ENCODE assay signal across 2 cellular contexts in the genomic region with DNA sequence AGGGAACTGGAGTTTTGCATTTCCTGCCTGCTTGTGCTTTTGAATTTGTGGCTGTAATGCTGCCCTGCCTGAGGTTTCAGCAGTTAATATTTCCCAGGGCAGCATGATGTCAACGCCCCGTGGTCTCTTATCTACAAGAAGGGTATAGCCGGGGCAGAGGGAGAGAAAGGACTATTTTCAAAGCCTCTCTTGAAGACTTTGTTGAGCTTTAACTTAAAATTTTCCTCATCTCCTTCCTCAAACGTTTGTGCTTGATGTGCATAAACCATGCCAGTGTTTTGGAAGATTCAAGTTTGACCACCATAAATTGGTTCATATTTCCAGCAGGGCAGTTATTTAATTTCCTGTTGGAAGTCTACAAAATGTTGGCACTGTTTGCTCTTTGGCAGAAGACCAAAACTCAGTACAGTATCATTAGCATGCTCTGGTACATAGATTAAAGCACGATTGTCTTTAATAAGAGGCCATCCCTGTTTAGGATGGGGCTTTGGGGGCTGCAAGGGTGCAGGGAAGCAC.
TF ChIP-seq lines count a peak whose summit lies in the region.

No MANE protein-coding gene starts in this region.

TF ChIP-seq in HEK293, 187 proteins besides CTCF, POLR2A, EP300 and RAD21 (continues in another document):
- TF ChIP-seq, protein P1, sequence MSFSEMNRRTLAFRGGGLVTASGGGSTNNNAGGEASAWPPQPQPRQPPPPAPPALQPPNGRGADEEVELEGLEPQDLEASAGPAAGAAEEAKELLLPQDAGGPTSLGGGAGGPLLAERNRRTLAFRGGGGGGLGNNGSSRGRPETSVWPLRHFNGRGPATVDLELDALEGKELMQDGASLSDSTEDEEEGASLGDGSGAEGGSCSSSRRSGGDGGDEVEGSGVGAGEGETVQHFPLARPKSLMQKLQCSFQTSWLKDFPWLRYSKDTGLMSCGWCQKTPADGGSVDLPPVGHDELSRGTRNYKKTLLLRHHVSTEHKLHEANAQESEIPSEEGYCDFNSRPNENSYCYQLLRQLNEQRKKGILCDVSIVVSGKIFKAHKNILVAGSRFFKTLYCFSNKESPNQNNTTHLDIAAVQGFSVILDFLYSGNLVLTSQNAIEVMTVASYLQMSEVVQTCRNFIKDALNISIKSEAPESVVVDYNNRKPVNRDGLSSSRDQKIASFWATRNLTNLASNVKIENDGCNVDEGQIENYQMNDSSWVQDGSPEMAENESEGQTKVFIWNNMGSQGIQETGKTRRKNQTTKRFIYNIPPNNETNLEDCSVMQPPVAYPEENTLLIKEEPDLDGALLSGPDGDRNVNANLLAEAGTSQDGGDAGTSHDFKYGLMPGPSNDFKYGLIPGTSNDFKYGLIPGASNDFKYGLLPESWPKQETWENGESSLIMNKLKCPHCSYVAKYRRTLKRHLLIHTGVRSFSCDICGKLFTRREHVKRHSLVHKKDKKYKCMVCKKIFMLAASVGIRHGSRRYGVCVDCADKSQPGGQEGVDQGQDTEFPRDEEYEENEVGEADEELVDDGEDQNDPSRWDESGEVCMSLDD (tag by site-specific recombination; IDR thresholded peaks at IDR 0.05): no peak
- TF ChIP-seq ZNF707 (tag by site-specific recombination; IDR thresholded peaks at IDR 0.05) (no peak), ZNF629 (tag by site-specific recombination; IDR thresholded peaks at IDR 0.05) (peak; percentile 56), ZNF660 (tag by site-specific recombination; IDR thresholded peaks at IDR 0.05) (peak; percentile 67; the same call in 1 of the 2 replicates), MZF1 (tag by site-specific recombination; IDR thresholded peaks at IDR 0.05; ENCODE audit: borderline replicate concordance) (no peak), ZNF335 (tag by site-specific recombination; conservative IDR thresholded peaks at IDR 0.05) (peak; percentile 71; the same call in 1 of the 2 replicates), ZNF670 (tag by site-specific recombination; IDR thresholded peaks at IDR 0.05; ENCODE audit: low read depth) (no peak), KLF7 (tag by site-specific recombination; IDR thresholded peaks at IDR 0.05; ENCODE audit: borderline replicate concordance) (no peak), ZNF302 (tag by site-specific recombination; IDR thresholded peaks at IDR 0.05; ENCODE audit: low read depth) (no peak), ZNF600 (tag by site-specific recombination; IDR thresholded peaks at IDR 0.05) (peak; percentile 57; the same call in 1 of the 2 replicates), SETDB1 (IDR thresholded peaks at IDR 0.05; ENCODE audit: insufficient read length, low read length) (no peak), ZNF366 (tag by site-specific recombination; conservative IDR thresholded peaks at IDR 0.05) (peak; percentile 73), ZNF223 (tag by site-specific recombination; IDR thresholded peaks at IDR 0.05) (no peak), ZNF701 (tag by site-specific recombination; IDR thresholded peaks at IDR 0.05) (no peak), ZNF138 (tag by site-specific recombination; IDR thresholded peaks at IDR 0.05; ENCODE audit: borderline replicate concordance) (no peak), ZFP37 (tag by site-specific recombination; IDR thresholded peaks at IDR 0.05) (no peak), GLIS2 (tag by site-specific recombination; IDR thresholded peaks at IDR 0.05) (no peak), ZBTB21 (tag by site-specific recombination; IDR thresholded peaks at IDR 0.05) (no peak), ZFP69B (tag by site-specific recombination; IDR thresholded peaks at IDR 0.05) (no peak), ZIC2 (tag by site-specific recombination; IDR thresholded peaks at IDR 0.05) (peak; percentile 64), ZNF521 (tag by site-specific recombination; IDR thresholded peaks at IDR 0.05) (no peak), MEIS1 (CRISPR knock-in tag; IDR thresholded peaks at IDR 0.05; ENCODE audit: borderline replicate concordance) (no peak), ZNF140 (tag by site-specific recombination; IDR thresholded peaks at IDR 0.05) (no peak), ZNF792 (tag by site-specific recombination; IDR thresholded peaks at IDR 0.05) (no peak), ZNF610 (tag by site-specific recombination; IDR thresholded peaks at IDR 0.05; ENCODE audit: borderline replicate concordance) (no peak), ZNF529 (tag by site-specific recombination; IDR thresholded peaks at IDR 0.05; ENCODE audit: insufficient replicate concordance) (no peak), HOXD13 (CRISPR knock-in tag; IDR thresholded peaks at IDR 0.05; ENCODE audit: borderline replicate concordance) (no peak), ZNF341 (tag by site-specific recombination; IDR thresholded peaks at IDR 0.05; ENCODE audit: low read depth) (no peak), ZBTB7A (tag by site-specific recombination; IDR thresholded peaks at IDR 0.05; ENCODE audit: low read depth) (no peak)
- TF ChIP-seq, protein P2, sequence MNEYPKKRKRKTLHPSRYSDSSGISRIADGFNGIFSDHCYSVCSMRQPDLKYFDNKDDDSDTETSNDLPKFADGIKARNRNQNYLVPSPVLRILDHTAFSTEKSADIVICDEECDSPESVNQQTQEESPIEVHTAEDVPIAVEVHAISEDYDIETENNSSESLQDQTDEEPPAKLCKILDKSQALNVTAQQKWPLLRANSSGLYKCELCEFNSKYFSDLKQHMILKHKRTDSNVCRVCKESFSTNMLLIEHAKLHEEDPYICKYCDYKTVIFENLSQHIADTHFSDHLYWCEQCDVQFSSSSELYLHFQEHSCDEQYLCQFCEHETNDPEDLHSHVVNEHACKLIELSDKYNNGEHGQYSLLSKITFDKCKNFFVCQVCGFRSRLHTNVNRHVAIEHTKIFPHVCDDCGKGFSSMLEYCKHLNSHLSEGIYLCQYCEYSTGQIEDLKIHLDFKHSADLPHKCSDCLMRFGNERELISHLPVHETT (tag by site-specific recombination; IDR thresholded peaks at IDR 0.05): no peak
- TF ChIP-seq, protein P3, sequence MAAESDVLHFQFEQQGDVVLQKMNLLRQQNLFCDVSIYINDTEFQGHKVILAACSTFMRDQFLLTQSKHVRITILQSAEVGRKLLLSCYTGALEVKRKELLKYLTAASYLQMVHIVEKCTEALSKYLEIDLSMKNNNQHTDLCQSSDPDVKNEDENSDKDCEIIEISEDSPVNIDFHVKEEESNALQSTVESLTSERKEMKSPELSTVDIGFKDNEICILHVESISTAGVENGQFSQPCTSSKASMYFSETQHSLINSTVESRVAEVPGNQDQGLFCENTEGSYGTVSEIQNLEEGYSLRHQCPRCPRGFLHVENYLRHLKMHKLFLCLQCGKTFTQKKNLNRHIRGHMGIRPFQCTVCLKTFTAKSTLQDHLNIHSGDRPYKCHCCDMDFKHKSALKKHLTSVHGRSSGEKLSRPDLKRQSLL (tag by site-specific recombination; IDR thresholded peaks at IDR 0.05): no peak
- TF ChIP-seq, protein P4, sequence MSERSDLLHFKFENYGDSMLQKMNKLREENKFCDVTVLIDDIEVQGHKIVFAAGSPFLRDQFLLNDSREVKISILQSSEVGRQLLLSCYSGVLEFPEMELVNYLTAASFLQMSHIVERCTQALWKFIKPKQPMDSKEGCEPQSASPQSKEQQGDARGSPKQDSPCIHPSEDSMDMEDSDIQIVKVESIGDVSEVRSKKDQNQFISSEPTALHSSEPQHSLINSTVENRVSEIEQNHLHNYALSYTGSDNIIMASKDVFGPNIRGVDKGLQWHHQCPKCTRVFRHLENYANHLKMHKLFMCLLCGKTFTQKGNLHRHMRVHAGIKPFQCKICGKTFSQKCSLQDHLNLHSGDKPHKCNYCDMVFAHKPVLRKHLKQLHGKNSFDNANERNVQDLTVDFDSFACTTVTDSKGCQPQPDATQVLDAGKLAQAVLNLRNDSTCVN (tag by site-specific recombination; optimal IDR thresholded peaks at IDR 0.05): no peak

TF ChIP-seq in endothelial cell of umbilical vein, 7 proteins besides CTCF, POLR2A, EP300 and RAD21 (continued from another document):
- TF ChIP-seq JUN (IDR thresholded peaks at IDR 0.05; ENCODE audit: borderline replicate concordance, insufficient read depth, insufficient read length, low read depth) (no peak), MYC (IDR thresholded peaks at IDR 0.05; ENCODE audit: low read depth, low read length) (no peak), POLR2AphosphoS5 (IDR thresholded peaks at IDR 0.05; ENCODE audit: insufficient read depth, low read depth, low read length) (no peak), EZH2 (IDR thresholded peaks at IDR 0.05; ENCODE audit: borderline replicate concordance, low read depth, low read length, severe bottlenecking) (no peak)
- TF ChIP-seq, protein P5, sequence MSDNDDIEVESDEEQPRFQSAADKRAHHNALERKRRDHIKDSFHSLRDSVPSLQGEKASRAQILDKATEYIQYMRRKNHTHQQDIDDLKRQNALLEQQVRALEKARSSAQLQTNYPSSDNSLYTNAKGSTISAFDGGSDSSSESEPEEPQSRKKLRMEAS (IDR thresholded peaks at IDR 0.05; ENCODE audit: insufficient read depth, insufficient read length): no peak
